Comparison of ENCODE assay signal across 12 cellular contexts in genomic region chr9:113650207-113651131, GRCh38.
DNase-seq lines count a peak whose midpoint lies in the region; ATAC-seq, FAIRE-seq and TF ChIP-seq lines count a peak whose summit lies in the region.
"Had no signal": no experiment of that assay in that cellular context is flagged by ENCODE, and none has a peak within 500 bp of the region (broad histone marks: within the 10 kb centered on the region; RNA-seq: fewer than 3 reads in every experiment).

No MANE protein-coding gene starts in this region.

- ATAC-seq in GM18867 (IDR thresholded peaks at IDR 0.05; ENCODE audit: unreplicated experiment): no peak
- ATAC-seq: gastroesophageal sphincter had no signal

- TF ChIP-seq CTCF in choroid plexus epithelial cell (conservative IDR thresholded peaks at IDR 0.05; ENCODE audit: low read depth, low read length) (no peak), osteocyte (IDR thresholded peaks at IDR 0.05) (no peak), lower leg skin (IDR thresholded peaks at IDR 0.05) (no peak)

- H3K4me3 Mint-ChIP-seq in osteocyte (ENCODE audit: unreplicated experiment): no peak overlapping the region

- H3K36me3 Mint-ChIP-seq in osteocyte (ENCODE audit: unreplicated experiment): no peaks in the 10 kb centered on the region

- 85 to 95% methylated on average over 16 of the region's 16 CpGs for WGBS in lower leg skin, 2 donors

- no peak overlapping the region for H3K4me3 ChIP-seq in choroid plexus epithelial cell (ENCODE audit: low read depth, low read length)
- H3K4me3 ChIP-seq in lower leg skin (ENCODE audit: low read depth, poor library complexity, severe bottlenecking): no peak overlapping the region
- H3K4me3 ChIP-seq: gastroesophageal sphincter, suprapubic skin had no signal

- H3K27ac Mint-ChIP-seq in osteocyte (ENCODE audit: unreplicated experiment): peak overlapping the region; percentile 85

- peak; percentile 74 for DNase-seq in H54 (ENCODE audit: insufficient read length, low spot score)
- peak; percentile 90 for DNase-seq in NCI-H2196 treated with DMSO at 0.1 percent for 48 hours (lab: John Stamatoyannopoulos, UW; ENCODE audit: unreplicated experiment)
- peak; percentile 74 for DNase-seq in choroid plexus epithelial cell (ENCODE audit: low read depth)
- DNase-seq in osteocyte (ENCODE audit: extremely low spot score, unreplicated experiment): no peak
- DNase-seq in GOT3 (lab: John Stamatoyannopoulos, UW): no peak
- DNase-seq in lower leg skin (ENCODE audit: low spot score in 2 of 2): no peak
- no peak for DNase-seq in GM12892 (ENCODE audit: insufficient read length)
- DNase-seq: NCI-H774, right cardiac atrium had no signal

- peaks cover 57% of the 10 kb centered on the region for H3K4me1 Mint-ChIP-seq in osteocyte (ENCODE audit: unreplicated experiment)

- no peak for TF ChIP-seq POLR2A in H54 (IDR thresholded peaks at IDR 0.05; ENCODE audit: low read depth, low read length)
- TF ChIP-seq POLR2A in lower leg skin (IDR thresholded peaks at IDR 0.05): no peak
- no peak for TF ChIP-seq POLR2A in GM12892 (IDR thresholded peaks at IDR 0.05; ENCODE audit: low read depth, low read length)

- H3K27me3 Mint-ChIP-seq in osteocyte (ENCODE audit: unreplicated experiment): no peaks in the 10 kb centered on the region

- no peaks in the 10 kb centered on the region for H3K9me3 Mint-ChIP-seq in osteocyte (ENCODE audit: unreplicated experiment)

- intact Hi-C loops in lower leg skin (cut with DNase I; ENCODE audit: low total_unique reads): loop anchor here (10.0 kb wide), 1 partner anchor 356 kb away; no protein-coding TSS in a partner anchor

- FAIRE-seq in H54 (lab: Jason Lieb, UNC): peak; percentile 62
- no peak for FAIRE-seq in GM12892 (lab: Jason Lieb, UNC)

Comparison
In these comparisons a context has a peak if more than half of its experiments do, and no peak if none do; other contexts are left out.
1. DNase-seq: peak in H54 (single experiment), NCI-H2196 treated with DMSO at 0.1 percent for 48 hours (single experiment) and choroid plexus epithelial cell (single experiment); none in osteocyte (single experiment), GOT3 (single experiment), lower leg skin (0 of 2) and GM12892 (single experiment).